In genomic region chr22:42799462-42800405, GRCh38 we compare ENCODE assay signal across 12 cellular contexts. TPM values are rescaled to one million over a fixed set of nuclear protein-coding genes. Genes with fewer than 3 reads are reported as not detected.
DNase-seq lines count a peak whose midpoint lies in the region; ATAC-seq, FAIRE-seq and TF ChIP-seq lines count a peak whose summit lies in the region.
"Had no signal": no experiment of that assay in that cellular context is flagged by ENCODE, and none has a peak within 500 bp of the region (broad histone marks: within the 10 kb centered on the region; RNA-seq: fewer than 3 reads in every experiment).

No MANE protein-coding gene starts in this region.

- POLR2A ChIA-PET in H1 (lab: Charles Lee; ENCODE audit: partially characterized antibody), result interaction anchor here (0.6 to 1.4 kb wide), 3 partner anchors 12 to 185 kb away, joined by 3 to 4 read pairs (median 3); partner anchors contain the start of gene POLDIP3

- H3K36me3 ChIP-seq in H1 (ENCODE audit: control insufficient read depth in 2 of 4, insufficient read depth in 4 of 4, low read length in 3 of 4) (no peaks in the 10 kb centered on the region), testis (ENCODE audit: low read depth, missing control alignments) (no peaks in the 10 kb centered on the region)

- H3K23ac ChIP-seq in H1 (ENCODE audit: insufficient read length), result no peak overlapping the region

- ATAC-seq in activated CD8-positive, alpha-beta memory T cell treated with anti-CD3 and anti-CD28 coated beads, Interleukin-2, amount 10 ng/mL, durations not matched to agents 7 days and 5 days, result no peak

- no peak overlapping the region for H3K27ac Mint-ChIP-seq in activated CD8-positive, alpha-beta memory T cell treated with anti-CD3 and anti-CD28 coated beads, Interleukin-2, amount 10 ng/mL, durations not matched to agents 7 days and 5 days
- H3K27ac Mint-ChIP-seq in activated CD4-positive, alpha-beta T cell treated with anti-CD3 and anti-CD28 coated beads, Interleukin-2, amount 10 ng/mL, durations not matched to agents 24 days and 14 days, result no peak overlapping the region

- no peak for TF ChIP-seq RAD21 in H1 (IDR thresholded peaks at IDR 0.05 in 1 of 2, conservative IDR thresholded peaks at IDR 0.05 in 1 of 2; ENCODE audit: low read depth in 2 of 2, low read length in 2 of 2)

- H3K36me3 Mint-ChIP-seq in activated CD8-positive, alpha-beta memory T cell treated with anti-CD3 and anti-CD28 coated beads, Interleukin-2, amount 10 ng/mL, durations not matched to agents 7 days and 5 days, result peaks cover 6% of the 10 kb centered on the region
- H3K36me3 Mint-ChIP-seq in activated CD4-positive, alpha-beta T cell treated with anti-CD3 and anti-CD28 coated beads, Interleukin-2, amount 10 ng/mL, durations not matched to agents 24 days and 14 days (ENCODE audit: low read depth), result peaks cover 24% of the 10 kb centered on the region

- H2AFZ ChIP-seq in H1 (ENCODE audit: low read length), result no peak overlapping the region

- no peak overlapping the region for H2AK5ac ChIP-seq in H1 (ENCODE audit: low read depth, low read length)

- TF ChIP-seq POLR2A in H1 (IDR thresholded peaks at IDR 0.05; ENCODE audit: control extremely low read depth in 1 of 2, low read depth in 2 of 2, low read length in 2 of 2), result no peak
- no peak for TF ChIP-seq POLR2A in testis (IDR thresholded peaks at IDR 0.05)

- no peaks in the 10 kb centered on the region for H4K20me1 ChIP-seq in H1 (replicated peaks in 1 of 2; ENCODE audit: control insufficient read depth in 1 of 2, insufficient read depth in 2 of 2, low read length in 2 of 2)

- H4K5ac ChIP-seq in H1 (ENCODE audit: insufficient read length, low read depth, low read length), result no peak overlapping the region

- TF ChIP-seq EP300 in H1 (IDR thresholded peaks at IDR 0.05; ENCODE audit: borderline replicate concordance in 1 of 2, low read depth in 2 of 2, low read length in 2 of 2), result no peak

- peaks cover 0 to 2% (median 0%) of the 10 kb centered on the region in 4 experiments; a peak in 2 of 7 replicates for H3K4me1 ChIP-seq in H1 (replicated peaks in 1 of 4; ENCODE audit: control insufficient read depth in 3 of 4, insufficient read depth in 4 of 4, low read length in 3 of 4)
- H3K4me1 ChIP-seq in testis, result no peaks in the 10 kb centered on the region

- no peak overlapping the region for H4K8ac ChIP-seq in H1 (ENCODE audit: extremely low read depth, insufficient read depth, low read length)

- H3K27me3 ChIP-seq in H1 (replicated peaks in 1 of 4; ENCODE audit: control insufficient read depth in 3 of 4, extremely low read depth in 1 of 4, insufficient read depth in 3 of 4, low read length in 3 of 4) (no peaks in the 10 kb centered on the region; a peak in 1 of 7 replicates), testis (no peaks in the 10 kb centered on the region)
- H3K27me3 ChIP-seq: upper lobe of left lung had no signal

- H3K9me3 ChIP-seq in H1 (ENCODE audit: insufficient read depth in 2 of 2, low read depth in 1 of 2, low read length in 1 of 2) (no peaks in the 10 kb centered on the region), testis (no peaks in the 10 kb centered on the region)
- H3K9me3 ChIP-seq: upper lobe of left lung had no signal

- no peak overlapping the region for H2BK120ac ChIP-seq in H1 (replicated peaks; ENCODE audit: low read depth, low read length)

- FAIRE-seq in H1 (lab: Jason Lieb, UNC), result peak; percentile 45

- H3K9me3 Mint-ChIP-seq in activated CD8-positive, alpha-beta memory T cell treated with anti-CD3 and anti-CD28 coated beads, Interleukin-2, amount 10 ng/mL, durations not matched to agents 7 days and 5 days (ENCODE audit: low read depth), result no peaks in the 10 kb centered on the region
- H3K9me3 Mint-ChIP-seq in activated CD4-positive, alpha-beta T cell treated with anti-CD3 and anti-CD28 coated beads, Interleukin-2, amount 10 ng/mL, durations not matched to agents 24 days and 14 days, result no peaks in the 10 kb centered on the region

- TF ChIP-seq CTCF in H1 (IDR thresholded peaks at IDR 0.05; ENCODE audit: control extremely low read depth in 1 of 3, insufficient read depth in 1 of 3, low read depth in 1 of 3, low read length in 3 of 3) (no peak), testis (IDR thresholded peaks at IDR 0.05) (no peak)

- 77% methylated on average over 8 of the region's 8 CpGs; no CpG with 5 or more reads in 1 of the 2 experiments for WGBS in H1 (ENCODE audit: extremely low coverage in 1 of 2, insufficient coverage in 1 of 2, insufficient read length in 1 of 2, insufficient replicate concordance in 2 of 2, low coverage in 1 of 2, low lambda C conversion rate in 2 of 2, missing lambda C conversion rate in 1 of 2), 2 experiments
- 80 to 95% methylated on average over 8 of the region's 8 CpGs for WGBS in testis, 2 donors

- H3K79me1 ChIP-seq in H1 (ENCODE audit: low read depth, low read length), result no peaks in the 10 kb centered on the region

- no peak overlapping the region for H3K4me3 Mint-ChIP-seq in activated CD8-positive, alpha-beta memory T cell treated with anti-CD3 and anti-CD28 coated beads, Interleukin-2, amount 10 ng/mL, durations not matched to agents 7 days and 5 days
- no peak overlapping the region for H3K4me3 Mint-ChIP-seq in activated CD4-positive, alpha-beta T cell treated with anti-CD3 and anti-CD28 coated beads, Interleukin-2, amount 10 ng/mL, durations not matched to agents 24 days and 14 days

- H3K4ac ChIP-seq in H1 (replicated peaks; ENCODE audit: insufficient read length, low read depth, low read length), result no peak overlapping the region

- no peaks in the 10 kb centered on the region for H3K27me3 Mint-ChIP-seq in activated CD8-positive, alpha-beta memory T cell treated with anti-CD3 and anti-CD28 coated beads, Interleukin-2, amount 10 ng/mL, durations not matched to agents 7 days and 5 days
- no peaks in the 10 kb centered on the region for H3K27me3 Mint-ChIP-seq in activated CD4-positive, alpha-beta T cell treated with anti-CD3 and anti-CD28 coated beads, Interleukin-2, amount 10 ng/mL, durations not matched to agents 24 days and 14 days
- H3K27me3 Mint-ChIP-seq: progenitor cell of endocrine pancreas had no signal

- no peak overlapping the region for H3K9ac ChIP-seq in H1 (replicated peaks in 1 of 4; ENCODE audit: extremely low read depth in 1 of 4, low read depth in 3 of 4, low read length in 3 of 4)

- no peak overlapping the region for H3K56ac ChIP-seq in H1 (replicated peaks; ENCODE audit: insufficient read length, low read depth, low read length)

- H3K4me3 ChIP-seq in H1 (ENCODE audit: extremely low read depth in 1 of 4, insufficient read depth in 2 of 4, low read depth in 3 of 4, low read length in 4 of 4) (no peak overlapping the region), testis (no peak overlapping the region)
- H3K4me3 ChIP-seq: upper lobe of left lung had no signal

- H3K4me1 Mint-ChIP-seq in activated CD8-positive, alpha-beta memory T cell treated with anti-CD3 and anti-CD28 coated beads, Interleukin-2, amount 10 ng/mL, durations not matched to agents 7 days and 5 days, result no peaks in the 10 kb centered on the region
- peaks cover 3% of the 10 kb centered on the region for H3K4me1 Mint-ChIP-seq in activated CD4-positive, alpha-beta T cell treated with anti-CD3 and anti-CD28 coated beads, Interleukin-2, amount 10 ng/mL, durations not matched to agents 24 days and 14 days

- no peak overlapping the region for H2BK5ac ChIP-seq in H1 (ENCODE audit: low read depth, low read length)

- no peak overlapping the region for H2BK12ac ChIP-seq in H1 (ENCODE audit: low read depth, low read length)

- intact Hi-C loops in testis (cut with DNase I; ENCODE audit: low total_unique reads), result no loop called here
- intact Hi-C loops in activated CD4-positive, alpha-beta T cell treated with anti-CD3 and anti-CD28 coated beads, Interleukin-2, amount 10 ng/mL, durations not matched to agents 24 days and 14 days (cut with micrococcal nuclease), result no loop called here

- no peaks in the 10 kb centered on the region for H3K79me2 ChIP-seq in H1 (ENCODE audit: control insufficient read depth in 1 of 2, insufficient read depth in 2 of 2, low read length in 2 of 2)

- no peaks in the 10 kb centered on the region for H3K23me2 ChIP-seq in H1 (ENCODE audit: low read depth, low read length)

- no peak overlapping the region for H3K14ac ChIP-seq in H1 (ENCODE audit: insufficient read length)

- no peak overlapping the region for H3K18ac ChIP-seq in H1 (ENCODE audit: extremely low read depth, low read length)

- CTCF ChIA-PET in activated CD8-positive, alpha-beta memory T cell treated with anti-CD3 and anti-CD28 coated beads, Interleukin-2, amount 10 ng/mL, durations not matched to agents 7 days and 5 days (lab: Charles Lee), result no interaction called here
- CTCF ChIA-PET in H1 (lab: Charles Lee; ENCODE audit: partially characterized antibody), result interaction anchor here (0.7 to 5.9 kb wide), 8 partner anchors 11 to 359 kb away, joined by 3 to 37 read pairs (median 4); partner anchors contain the start of gene POLDIP3

- DNase-seq in activated CD8-positive, alpha-beta memory T cell treated with anti-CD3 and anti-CD28 coated beads, Interleukin-2, amount 10 ng/mL, durations not matched to agents 7 days and 5 days, result peak; percentile 38
- DNase-seq in activated CD8-positive, alpha-beta memory T cell treated with anti-CD3 and anti-CD28 coated beads for 24 hours, result no peak
- peak; percentile 86 for DNase-seq in NCI-H2196 (lab: John Stamatoyannopoulos, UW; ENCODE audit: unreplicated experiment)
- no peak for DNase-seq in H1 (ENCODE audit: low read depth in 1 of 2, low spot score in 2 of 2)
- DNase-seq in testis, result peak; percentile 8
- DNase-seq in activated CD4-positive, alpha-beta T cell treated with anti-CD3 and anti-CD28 coated beads, Interleukin-2, amount 10 ng/mL, durations not matched to agents 24 days and 14 days, result no peak
- no peak for DNase-seq in stimulated activated CD4-positive, alpha-beta T cell treated with anti-CD3 and anti-CD28 coated beads, Interleukin-4, amount 100 ng/mL, for 1 hour
- no peak for DNase-seq in MV-4-11 (lab: John Stamatoyannopoulos, UW)
- DNase-seq: activated T-cell treated with anti-CD3 and anti-CD28 coated beads, Interleukin-2, amount 50 U/mL, for 1 hour; amygdala; upper lobe of left lung had no signal

- H3K27ac ChIP-seq in H1 (ENCODE audit: low read depth, low read length) (no peak overlapping the region), testis (no peak overlapping the region)

- H3K4me2 ChIP-seq in H1 (ENCODE audit: insufficient read depth in 1 of 2, low read depth in 2 of 2, low read length in 2 of 2), result no peak overlapping the region

- H2BK20ac ChIP-seq in H1 (ENCODE audit: low read length), result no peak overlapping the region

- H2BK15ac ChIP-seq in H1 (ENCODE audit: low read length), result no peak overlapping the region

- no peak overlapping the region for H4K91ac ChIP-seq in H1 (replicated peaks; ENCODE audit: insufficient read length, low read length)

RNA-seq across cellular contexts. Expression of gene ARFGAP3, which starts 57.3 kb away (rescaled TPM):
- total RNA-seq in activated CD8-positive, alpha-beta memory T cell treated with anti-CD3 and anti-CD28 coated beads, Interleukin-2, amount 10 ng/mL, durations not matched to agents 7 days and 5 days, result 10 to 100 TPM; 31.2 to 35.4 TPM
- 15.8 and 16.0 TPM in 2 replicates for total RNA-seq in H1 (2021; fragmentation: NEBNext Ultra II Directional; extraction: Animal tissue kit (Norgen Biotek cat#: 25700))
- 7.5 and 9.7 TPM in 2 replicates for polyA plus RNA-seq in H1 (2011; rRNA removed)
- polyA plus RNA-seq in H1 (2011; cell fraction: cytosol; rRNA removed), result 10.9 TPM
- polyA plus RNA-seq in H1 (2011; cell fraction: nucleus; rRNA removed), result 8.2 TPM
- polyA plus RNA-seq in H1 (2012, experiment 1 of 2), result 9.2 to 12.3 TPM (median 10.6 TPM) in 4 replicates
- 1.6 TPM for polyA plus RNA-seq in H1 (2012, experiment 2 of 2)
- 8.8 TPM for polyA plus RNA-seq in H1 (2013, experiment 1 of 2)
- polyA plus RNA-seq in H1 (2013, experiment 2 of 2), result 8.5 TPM
- polyA minus RNA-seq in H1 (2011; rRNA and poly(A)+ RNA removed), result 14.1 and 15.9 TPM in 2 replicates
- 12.9 TPM for polyA minus RNA-seq in H1 (2011; cell fraction: cytosol; rRNA and poly(A)+ RNA removed)
- 10.2 TPM for polyA minus RNA-seq in H1 (2011; cell fraction: nucleus; rRNA and poly(A)+ RNA removed)
- 10 to 100 TPM; 50.2 to 54.1 TPM for total RNA-seq in testis
- polyA plus RNA-seq in testis (ENCODE audit: insufficient read depth, low read depth, low replicate concordance), result 82.9 TPM
- total RNA-seq in activated CD4-positive, alpha-beta T cell treated with anti-CD3 and anti-CD28 coated beads, Interleukin-2, amount 10 ng/mL, durations not matched to agents 24 days and 14 days, result 33.2 and 34.8 TPM in 2 replicates

Comparison
In these comparisons a context has a peak if more than half of its experiments do, and no peak if none do; other contexts are left out.
1. DNase-seq: peak in activated CD8-positive, alpha-beta memory T cell treated with anti-CD3 and anti-CD28 coated beads, Interleukin-2, amount 10 ng/mL, durations not matched to agents 7 days and 5 days (single experiment), NCI-H2196 (single experiment) and testis (single experiment); none in activated CD8-positive, alpha-beta memory T cell treated with anti-CD3 and anti-CD28 coated beads for 24 hours (single experiment), H1 (0 of 2), activated CD4-positive, alpha-beta T cell treated with anti-CD3 and anti-CD28 coated beads, Interleukin-2, amount 10 ng/mL, durations not matched to agents 24 days and 14 days (single experiment), stimulated activated CD4-positive, alpha-beta T cell treated with anti-CD3 and anti-CD28 coated beads, Interleukin-4, amount 100 ng/mL, for 1 hour (single experiment) and MV-4-11 (single experiment).